18 cellular contexts compared by ENCODE assay signal in genomic region chr14:99413972-99414371, GRCh38.
"Had no signal": no experiment of that assay in that cellular context is flagged by ENCODE, and none has a peak within 500 bp of the region (broad histone marks: within the 10 kb centered on the region; RNA-seq: fewer than 3 reads in every experiment).

No MANE protein-coding gene starts in this region.

- H3K9me3 Mint-ChIP-seq: activated T-cell treated with anti-CD3 and anti-CD28 coated beads, Interleukin-2, amount 50 U/mL, for 4 hours; immature natural killer cell; natural killer cell treated with Interleukin-12 subunit alpha and Interleukin-12 subunit beta and Interleukin-15 and Interleukin-18, amount 100 ng/mL, for 72 hours; stimulated activated effector memory CD8-positive, alpha-beta T cell treated with anti-CD3 and anti-CD28 coated beads, Interleukin-12 subunit alpha, Interleukin-12 subunit beta, amount 100 ng/mL, for 72 hours had no signal

- H3K36me3 ChIP-seq: ovary had no signal

- FAIRE-seq: endometrium, TTC549 had no signal

- H3K4me3 ChIP-seq: esophagus muscularis mucosa, ovary, skin epidermis, upper lobe of left lung had no signal

- H3K27ac ChIP-seq: esophagus muscularis mucosa, ovary, skin epidermis, upper lobe of left lung had no signal

- DNase-seq: activated CD4-positive, alpha-beta T cell treated with anti-CD3 and anti-CD28 coated beads, Interleukin-2, amount 50 U/mL, for 48 hours; activated effector memory CD4-positive, alpha-beta T cell treated with anti-CD3 and anti-CD28 coated beads, Interleukin-2, amount 50 U/mL, for 16 hours; activated T-cell treated with anti-CD3 and anti-CD28 coated beads, Interleukin-2, amount 50 U/mL, for 4 hours; amygdala; glutamatergic neuron; immature natural killer cell; left colon; ovary; substantia nigra; T-helper 2 cell; upper lobe of left lung had no signal

- H3K9me3 ChIP-seq: esophagus muscularis mucosa, ovary, upper lobe of left lung had no signal

- H3K27ac Mint-ChIP-seq: activated naive CD8-positive, alpha-beta T cell; natural killer cell treated with Interleukin-12 subunit alpha and Interleukin-12 subunit beta and Interleukin-15 and Interleukin-18, amount 100 ng/mL, for 72 hours; stimulated activated effector memory CD8-positive, alpha-beta T cell treated with anti-CD3 and anti-CD28 coated beads, Interleukin-12 subunit alpha, Interleukin-12 subunit beta, amount 100 ng/mL, for 72 hours had no signal

- H3K27me3 Mint-ChIP-seq: activated naive CD8-positive, alpha-beta T cell; natural killer cell treated with Interleukin-12 subunit alpha and Interleukin-12 subunit beta and Interleukin-15 and Interleukin-18, amount 100 ng/mL, for 72 hours had no signal

- ATAC-seq: activated T-cell treated with anti-CD3 and anti-CD28 coated beads, Interleukin-2, amount 50 U/mL, for 4 hours; left colon; natural killer cell treated with Interleukin-12 subunit alpha and Interleukin-12 subunit beta and Interleukin-15 and Interleukin-18, amount 100 ng/mL, for 72 hours; stimulated activated effector memory CD8-positive, alpha-beta T cell treated with anti-CD3 and anti-CD28 coated beads, Interleukin-12 subunit alpha, Interleukin-12 subunit beta, amount 100 ng/mL, for 72 hours had no signal

- H3K4me3 Mint-ChIP-seq: activated naive CD8-positive, alpha-beta T cell; activated T-cell treated with anti-CD3 and anti-CD28 coated beads, Interleukin-2, amount 50 U/mL, for 4 hours; immature natural killer cell; natural killer cell treated with Interleukin-12 subunit alpha and Interleukin-12 subunit beta and Interleukin-15 and Interleukin-18, amount 100 ng/mL, for 72 hours; stimulated activated effector memory CD8-positive, alpha-beta T cell treated with anti-CD3 and anti-CD28 coated beads, Interleukin-12 subunit alpha, Interleukin-12 subunit beta, amount 100 ng/mL, for 72 hours had no signal

- H3K27me3 ChIP-seq: esophagus muscularis mucosa, ovary, upper lobe of left lung had no signal
